ENCODE assay signal across 8 cellular contexts in the genomic region with DNA sequence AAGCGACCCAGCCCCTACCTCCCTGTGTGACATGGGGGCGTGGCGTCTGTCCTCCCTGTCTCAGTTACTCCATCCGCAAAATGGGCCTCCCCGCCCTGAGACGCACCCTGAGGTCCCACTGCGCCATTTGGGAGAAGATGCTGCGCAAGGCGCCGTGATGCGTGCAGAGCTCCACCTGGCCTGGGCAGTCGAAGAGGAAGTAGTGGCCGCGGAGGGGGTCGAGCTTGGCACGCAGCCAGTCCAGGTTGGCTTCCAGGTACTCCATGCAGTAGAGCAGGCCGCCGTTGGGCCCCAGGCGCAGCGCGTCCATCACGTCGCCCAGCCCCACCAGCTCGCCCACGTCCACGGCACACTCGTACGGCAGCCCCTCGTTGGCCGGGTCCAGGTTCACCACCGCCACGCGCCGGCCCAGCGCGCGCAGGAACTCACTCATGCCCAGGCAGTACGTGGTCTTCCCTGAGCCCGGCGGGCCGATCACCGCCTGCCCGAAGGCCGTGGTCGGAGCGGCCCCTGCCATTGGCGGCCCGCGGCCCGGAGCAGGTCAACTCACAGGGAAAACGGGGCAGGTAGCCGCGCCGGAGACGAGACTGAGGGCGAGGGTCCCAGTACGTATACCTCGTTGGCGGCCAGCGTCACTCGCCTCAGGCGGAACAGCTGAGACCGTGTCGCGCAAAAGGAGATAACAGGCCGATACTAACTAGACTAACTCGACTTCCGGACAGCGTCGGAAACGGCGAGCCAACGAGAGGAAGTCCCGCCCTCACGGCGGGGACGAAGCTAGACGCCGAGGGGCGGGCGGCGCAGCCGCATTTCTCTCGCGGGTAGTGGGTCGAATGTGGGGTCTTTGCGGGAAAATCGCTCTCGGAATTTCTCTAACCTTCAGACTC. TPM values are rescaled to one million over a fixed set of nuclear protein-coding genes. Genes with fewer than 3 reads are reported as not detected.
DNase-seq lines count a peak whose midpoint lies in the region; ATAC-seq and TF ChIP-seq lines count a peak whose summit lies in the region.

TSS of gene GPN2 (minus strand) at position 704 of the 887 bp plus-strand sequence. CDS start at position 517, 187 bp downstream.

- peak; percentile 12 for TF ChIP-seq CTCF in chondrocyte (IDR thresholded peaks at IDR 0.05)

- POLR2A ChIA-PET in activated CD4-positive, alpha-beta T cell treated with anti-CD3 and anti-CD28 coated beads for 36 hours (lab: Charles Lee): interaction anchor here (0.5 to 2.6 kb wide), 14 partner anchors 10 to 1358 kb away, joined by 3 to 20 read pairs (median 4); partner anchors contain the start of genes DHDDS, GPATCH3 and NUDC

- no peaks in the 10 kb centered on the region for H3K27me3 Mint-ChIP-seq in activated CD4-positive, alpha-beta T cell treated with anti-CD3 and anti-CD28 coated beads for 36 hours
- no peaks in the 10 kb centered on the region for H3K27me3 Mint-ChIP-seq in chondrocyte (ENCODE audit: low read depth)

- peak within 1 kb of the TSS; percentile 92 for H3K4me3 Mint-ChIP-seq in activated CD4-positive, alpha-beta T cell treated with anti-CD3 and anti-CD28 coated beads for 36 hours
- peak within 1 kb of the TSS; percentile 85 for H3K4me3 Mint-ChIP-seq in chondrocyte (ENCODE audit: unreplicated experiment)

- peak within 1 kb of the TSS; percentile 91 for H3K27ac Mint-ChIP-seq in activated CD4-positive, alpha-beta T cell treated with anti-CD3 and anti-CD28 coated beads for 36 hours
- peak within 1 kb of the TSS; percentile 93 for H3K27ac Mint-ChIP-seq in chondrocyte (ENCODE audit: unreplicated experiment)

- CTCF ChIA-PET in activated CD4-positive, alpha-beta T cell treated with anti-CD3 and anti-CD28 coated beads for 36 hours (lab: Charles Lee): interaction anchor here (0.6 to 2.4 kb wide), 13 partner anchors 8 to 305 kb away, joined by 3 to 20 read pairs (median 3); partner anchors contain the start of gene GPATCH3

- intact Hi-C loops in activated CD4-positive, alpha-beta T cell treated with anti-CD3 and anti-CD28 coated beads for 36 hours (cut with DNase I, micrococcal nuclease): loop anchor here (1.0 to 2.0 kb wide), 5 partner anchors 10 to 265 kb away; partner anchors contain the start of genes GPATCH3 (in 2 of the 2), NUDC (in 2 of the 2) and SLC9A1 (in 1 of the 2)

- peaks cover 44% of the 10 kb centered on the region for H3K36me3 Mint-ChIP-seq in activated CD4-positive, alpha-beta T cell treated with anti-CD3 and anti-CD28 coated beads for 36 hours (ENCODE audit: low read depth)
- H3K36me3 Mint-ChIP-seq in chondrocyte (ENCODE audit: low read depth): peaks cover 40% of the 10 kb centered on the region

- peaks cover 22% of the 10 kb centered on the region for H3K4me1 Mint-ChIP-seq in activated CD4-positive, alpha-beta T cell treated with anti-CD3 and anti-CD28 coated beads for 36 hours
- peaks cover 29% of the 10 kb centered on the region for H3K4me1 Mint-ChIP-seq in chondrocyte (ENCODE audit: low read depth)

- H3K9me3 Mint-ChIP-seq in activated CD4-positive, alpha-beta T cell treated with anti-CD3 and anti-CD28 coated beads for 36 hours (ENCODE audit: low read depth): no peaks in the 10 kb centered on the region
- H3K9me3 Mint-ChIP-seq in chondrocyte (ENCODE audit: low read depth): no peaks in the 10 kb centered on the region

- in situ Hi-C loops in ACHN (cut with HindIII; ENCODE audit: low pct_ligation_motif_present, low pct_unique_long_range_greater_than_20kb, low sequenced_read_pairs): loop anchor here (10.0 kb wide), 1 partner anchor 55 kb away; no protein-coding TSS in a partner anchor

- DNase-seq in ACHN: peak; percentile 66
- DNase-seq in NCI-H226: peak; percentile 68
- peak; percentile 86 for DNase-seq in activated CD4-positive, alpha-beta T cell treated with anti-CD3 and anti-CD28 coated beads for 36 hours
- peak; percentile 93 for DNase-seq in chondrocyte (ENCODE audit: low spot score)
- DNase-seq in kidney tubule cell (ENCODE audit: low spot score): peak; percentile 82
- peak; percentile 28 to 52 for DNase-seq in stimulated activated CD4-positive, alpha-beta T cell treated with anti-CD3 and anti-CD28 coated beads, Interleukin-1b, Interleukin-23, amount 100 ng/mL, for 1 hour (ENCODE audit: low read depth in 2 of 2)

- ATAC-seq in GM18861 (IDR thresholded peaks at IDR 0.05; ENCODE audit: unreplicated experiment) (peak; percentile 63), HG03097 (IDR thresholded peaks at IDR 0.05; ENCODE audit: low FRiP score, unreplicated experiment) (peak; percentile 69)
- peak; percentile 97 for ATAC-seq in activated CD4-positive, alpha-beta T cell treated with anti-CD3 and anti-CD28 coated beads for 36 hours

RNA-seq across cellular contexts. Expression of gene GPN2, which starts in this region (rescaled TPM):
- total RNA-seq in activated CD4-positive, alpha-beta T cell treated with anti-CD3 and anti-CD28 coated beads for 36 hours: 10 to 100 TPM; 44.3 to 45.6 TPM
- 19.8 to 22.0 TPM (median 21.7 TPM) in 3 replicates for total RNA-seq in chondrocyte

Comparison
In these comparisons a context has a peak if more than half of its experiments do, and no peak if none do; other contexts are left out.
1. Peak in every context shown above with its lines: DNase-seq and ATAC-seq.
2. DNase-seq: peak in every context shown above with its lines; median percentile 93 in chondrocyte; 86 in activated CD4-positive, alpha-beta T cell treated with anti-CD3 and anti-CD28 coated beads for 36 hours; 82 in kidney tubule cell; 68 in NCI-H226; 66 in ACHN; 40 in stimulated activated CD4-positive, alpha-beta T cell treated with anti-CD3 and anti-CD28 coated beads, Interleukin-1b, Interleukin-23, amount 100 ng/mL, for 1 hour.